ENCODE assay signal across 17 cellular contexts in the genomic region with DNA sequence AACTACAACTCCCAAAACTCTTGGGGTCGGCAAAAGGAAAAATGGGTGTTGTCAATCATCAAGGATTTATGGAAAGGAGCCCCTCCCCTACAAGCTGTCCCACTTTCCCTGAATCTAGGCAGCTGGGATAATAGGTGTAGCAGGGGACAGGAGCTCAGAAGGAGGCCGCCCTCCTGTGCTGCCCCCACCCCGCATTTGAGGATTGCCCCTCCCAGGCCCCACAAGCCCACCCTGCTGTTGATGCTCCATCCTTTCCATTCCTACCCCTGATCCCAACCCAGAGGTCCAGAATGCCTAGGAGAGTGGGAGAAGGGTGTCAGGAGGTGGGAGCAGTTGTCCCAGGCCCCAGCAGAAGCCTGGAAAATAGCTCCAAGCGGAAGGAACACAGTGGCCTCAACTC. TPM values are rescaled to one million over a fixed set of nuclear protein-coding genes. Genes with fewer than 3 reads are reported as not detected.
DNase-seq lines count a peak whose midpoint lies in the region; ATAC-seq and TF ChIP-seq lines count a peak whose summit lies in the region.
"Had no signal": no experiment of that assay in that cellular context is flagged by ENCODE, and none has a peak within 500 bp of the region (broad histone marks: within the 10 kb centered on the region; RNA-seq: fewer than 3 reads in every experiment).

No MANE protein-coding gene starts in this region.

- no peak for DNase-seq in activated T-cell treated with anti-CD3 and anti-CD28 coated beads, Interleukin-2, amount 50 U/mL, for 72 hours
- DNase-seq in activated T-cell treated with anti-CD3 and anti-CD28 coated beads, Interleukin-2, amount 50 U/mL, for 4 hours: no peak
- no peak for DNase-seq in MM.1S
- no peak for DNase-seq in smooth muscle cell (lab: John Stamatoyannopoulos, UW; ENCODE audit: unreplicated experiment)
- DNase-seq in RPMI8226: no peak
- DNase-seq in stimulated activated naive CD4-positive, alpha-beta T cell (lab: John Stamatoyannopoulos, UW): no peak
- no peak for DNase-seq in NOMO-1 treated with dmso at 0.1 percent for 144 hours (lab: John Stamatoyannopoulos, UW; ENCODE audit: unreplicated experiment)
- DNase-seq: activated effector memory CD4-positive, alpha-beta T cell treated with Interleukin-2 at 50 U/mL for 16 hours; DMS 273 treated with DMSO at 0.1 percent for 48 hours; hippocampal formation; left cardiac atrium; NCI-H2029 treated with DMSO at 0.1 percent for 48 hours; NCI-H524 treated with DMSO at 0.1 percent for 48 hours; stimulated activated CD4-positive, alpha-beta T cell treated with anti-CD3 and anti-CD28 coated beads, Interleukin-2, amount 100 ng/mL, for 24 hours; T-helper 2 cell; tibial artery had no signal

- peaks cover 62% of the 10 kb centered on the region for H3K4me1 Mint-ChIP-seq in activated T-cell treated with anti-CD3 and anti-CD28 coated beads, Interleukin-2, amount 50 U/mL, for 72 hours (ENCODE audit: low read depth)
- peaks cover 44% of the 10 kb centered on the region for H3K4me1 Mint-ChIP-seq in activated T-cell treated with anti-CD3 and anti-CD28 coated beads, Interleukin-2, amount 50 U/mL, for 4 hours (ENCODE audit: low read depth)
- H3K4me1 Mint-ChIP-seq in dendritic cell treated with granulocyte-macrophage colony-stimulating factor and Interleukin-4, amounts not matched to agents 40 ng/mL and 50 ng/mL, for 4 days (ENCODE audit: low read depth): peaks cover 68% of the 10 kb centered on the region

- H3K9me3 ChIP-seq in MM.1S (replicated peaks; ENCODE audit: insufficient read depth, low read length) (no peaks in the 10 kb centered on the region), smooth muscle cell (replicated peaks; ENCODE audit: low read depth) (no peaks in the 10 kb centered on the region)
- H3K9me3 ChIP-seq: tibial artery had no signal

- H3K4me1 ChIP-seq in MM.1S (ENCODE audit: low read length) (peaks cover 39% of the 10 kb centered on the region), smooth muscle cell (ENCODE audit: low read depth) (peaks cover 29% of the 10 kb centered on the region)

- H3K27me3 ChIP-seq in MM.1S (replicated peaks; ENCODE audit: insufficient read depth, low read length) (no peaks in the 10 kb centered on the region), smooth muscle cell (ENCODE audit: low read depth) (no peaks in the 10 kb centered on the region)
- H3K27me3 ChIP-seq: tibial artery had no signal

- H3K4me2 ChIP-seq in MM.1S (ENCODE audit: low read depth, low read length): no peak overlapping the region; the same call in 1 of the 2 replicates
- no peak overlapping the region for H3K4me2 ChIP-seq in smooth muscle cell

- TF ChIP-seq CTCF in MM.1S (IDR thresholded peaks at IDR 0.05; ENCODE audit: low read length) (no peak), smooth muscle cell (IDR thresholded peaks at IDR 0.05; ENCODE audit: borderline replicate concordance, insufficient read depth, poor library complexity, severe bottlenecking) (no peak)

- H3K27ac ChIP-seq in MM.1S (ENCODE audit: low read length) (peak overlapping the region; percentile 57; the same call in 1 of the 2 replicates), smooth muscle cell (ENCODE audit: low read depth) (peak overlapping the region; percentile 21)
- H3K27ac ChIP-seq: tibial artery had no signal

- no peaks in the 10 kb centered on the region for H3K27me3 Mint-ChIP-seq in activated T-cell treated with anti-CD3 and anti-CD28 coated beads, Interleukin-2, amount 50 U/mL, for 72 hours (ENCODE audit: low read depth)
- H3K27me3 Mint-ChIP-seq in activated T-cell treated with anti-CD3 and anti-CD28 coated beads, Interleukin-2, amount 50 U/mL, for 4 hours (ENCODE audit: low read depth): no peaks in the 10 kb centered on the region
- H3K27me3 Mint-ChIP-seq in dendritic cell treated with granulocyte-macrophage colony-stimulating factor and Interleukin-4, amounts not matched to agents 40 ng/mL and 50 ng/mL, for 4 days: no peaks in the 10 kb centered on the region

- H3K9ac ChIP-seq in MM.1S (ENCODE audit: low read length) (no peak overlapping the region), smooth muscle cell (ENCODE audit: low read depth) (no peak overlapping the region)

- no peaks in the 10 kb centered on the region for H3K9me2 ChIP-seq in MM.1S (replicated peaks; ENCODE audit: insufficient read depth, low read length)

- peaks cover 7 to 19% of the 10 kb centered on the region in 2 donors for H3K36me3 Mint-ChIP-seq in activated T-cell treated with anti-CD3 and anti-CD28 coated beads, Interleukin-2, amount 50 U/mL, for 72 hours (ENCODE audit: insufficient read depth in 2 of 2)
- peaks cover 32% of the 10 kb centered on the region for H3K36me3 Mint-ChIP-seq in activated T-cell treated with anti-CD3 and anti-CD28 coated beads, Interleukin-2, amount 50 U/mL, for 4 hours (ENCODE audit: insufficient read depth)
- H3K36me3 Mint-ChIP-seq in dendritic cell treated with granulocyte-macrophage colony-stimulating factor and Interleukin-4, amounts not matched to agents 40 ng/mL and 50 ng/mL, for 4 days (ENCODE audit: low read depth): peaks cover 79% of the 10 kb centered on the region

- H3K79me2 ChIP-seq in MM.1S (ENCODE audit: low read length) (peaks cover 65% of the 10 kb centered on the region), smooth muscle cell (ENCODE audit: low read depth) (peaks cover 48% of the 10 kb centered on the region)

- no peaks in the 10 kb centered on the region for H3K9me3 Mint-ChIP-seq in activated T-cell treated with anti-CD3 and anti-CD28 coated beads, Interleukin-2, amount 50 U/mL, for 72 hours
- H3K9me3 Mint-ChIP-seq in activated T-cell treated with anti-CD3 and anti-CD28 coated beads, Interleukin-2, amount 50 U/mL, for 4 hours: no peaks in the 10 kb centered on the region
- no peaks in the 10 kb centered on the region for H3K9me3 Mint-ChIP-seq in dendritic cell treated with granulocyte-macrophage colony-stimulating factor and Interleukin-4, amounts not matched to agents 40 ng/mL and 50 ng/mL, for 4 days

- peaks cover 62% of the 10 kb centered on the region for H3F3A ChIP-seq in MM.1S (ENCODE audit: insufficient read depth, low read length)
- peaks cover 15% of the 10 kb centered on the region for H3F3A ChIP-seq in smooth muscle cell (ENCODE audit: low read depth)

- H2AFZ ChIP-seq in MM.1S (ENCODE audit: low read length) (no peak overlapping the region), smooth muscle cell (ENCODE audit: low read depth) (no peak overlapping the region)

- peak overlapping the region; percentile 98 for H3K27ac Mint-ChIP-seq in activated T-cell treated with anti-CD3 and anti-CD28 coated beads, Interleukin-2, amount 50 U/mL, for 72 hours
- peak overlapping the region; percentile 92 for H3K27ac Mint-ChIP-seq in dendritic cell treated with granulocyte-macrophage colony-stimulating factor and Interleukin-4, amounts not matched to agents 40 ng/mL and 50 ng/mL, for 4 days

- peak overlapping the region in 1 of 2 donors; percentile 93 for H3K4me3 Mint-ChIP-seq in activated T-cell treated with anti-CD3 and anti-CD28 coated beads, Interleukin-2, amount 50 U/mL, for 72 hours
- H3K4me3 Mint-ChIP-seq in activated T-cell treated with anti-CD3 and anti-CD28 coated beads, Interleukin-2, amount 50 U/mL, for 4 hours: no peak overlapping the region
- H3K4me3 Mint-ChIP-seq in dendritic cell treated with granulocyte-macrophage colony-stimulating factor and Interleukin-4, amounts not matched to agents 40 ng/mL and 50 ng/mL, for 4 days: no peak overlapping the region

- no peak for ATAC-seq in activated T-cell treated with anti-CD3 and anti-CD28 coated beads, Interleukin-2, amount 50 U/mL, for 72 hours (replicated peaks in 1 of 2)
- ATAC-seq in activated T-cell treated with anti-CD3 and anti-CD28 coated beads, Interleukin-2, amount 50 U/mL, for 4 hours: no peak
- ATAC-seq: left cardiac atrium had no signal

- no peaks in the 10 kb centered on the region for H3K36me3 ChIP-seq in MM.1S (replicated peaks; ENCODE audit: insufficient read depth, low read length)
- no peaks in the 10 kb centered on the region for H3K36me3 ChIP-seq in smooth muscle cell (ENCODE audit: low read depth)

- H4K20me1 ChIP-seq in MM.1S (ENCODE audit: insufficient read depth, low read length): no peaks in the 10 kb centered on the region
- no peaks in the 10 kb centered on the region for H4K20me1 ChIP-seq in smooth muscle cell (ENCODE audit: low read depth)

- no peak overlapping the region for H3K4me3 ChIP-seq in MM.1S (ENCODE audit: low read length)
- H3K4me3 ChIP-seq in smooth muscle cell: no peak overlapping the region
- H3K4me3 ChIP-seq: tibial artery had no signal

- 96% methylated on average over 4 of the region's 4 CpGs for WGBS in smooth muscle cell (ENCODE audit: low lambda C conversion rate)

- intact Hi-C loops in dendritic cell treated with granulocyte-macrophage colony-stimulating factor and Interleukin-4, amounts not matched to agents 40 ng/mL and 50 ng/mL, for 4 days (cut with micrococcal nuclease): no loop called here

RNA-seq across cellular contexts. Expression of a gene that starts 1.9 kb away (rescaled TPM):
- 10 to 100 TPM; 45.9 to 67.8 TPM for total RNA-seq in activated T-cell treated with anti-CD3 and anti-CD28 coated beads, Interleukin-2, amount 50 U/mL, for 72 hours
- 100 to 1,000 TPM; 132 to 138 (median 132) TPM for total RNA-seq in activated T-cell treated with anti-CD3 and anti-CD28 coated beads, Interleukin-2, amount 50 U/mL, for 4 hours
- 16.5 and 29.3 TPM in 2 replicates for total RNA-seq in smooth muscle cell
- 68.6 and 79.6 TPM in 2 replicates for polyA plus RNA-seq in smooth muscle cell

RNA-seq across cellular contexts. Expression of a gene that starts 8.7 kb away (rescaled TPM):
- total RNA-seq in activated T-cell treated with anti-CD3 and anti-CD28 coated beads, Interleukin-2, amount 50 U/mL, for 72 hours: 100 to 1,000 TPM; 185 to 217 TPM
- total RNA-seq in activated T-cell treated with anti-CD3 and anti-CD28 coated beads, Interleukin-2, amount 50 U/mL, for 4 hours: 100 to 1,000 TPM; 221 to 249 (median 230) TPM
- 88.4 and 97.2 TPM in 2 replicates for total RNA-seq in smooth muscle cell
- 109 and 134 TPM in 2 replicates for polyA plus RNA-seq in smooth muscle cell

RNA-seq across cellular contexts. Expression of a gene that starts 14.2 kb away (rescaled TPM):
- total RNA-seq in activated T-cell treated with anti-CD3 and anti-CD28 coated beads, Interleukin-2, amount 50 U/mL, for 72 hours: 10 to 100 TPM; 36.3 to 37.1 TPM
- total RNA-seq in activated T-cell treated with anti-CD3 and anti-CD28 coated beads, Interleukin-2, amount 50 U/mL, for 4 hours: 10 to 100 TPM; 62.4 to 65.9 (median 63.8) TPM
- total RNA-seq in smooth muscle cell: 13.8 and 20.3 TPM in 2 replicates
- polyA plus RNA-seq in smooth muscle cell: 17.4 and 19.2 TPM in 2 replicates

RNA-seq across cellular contexts. Expression of a gene that starts 14.5 kb away (rescaled TPM):
- 100 to 1,000 TPM in 1 of 2 donors, 10 to 100 TPM in 1; 90.5 to 100 TPM for total RNA-seq in activated T-cell treated with anti-CD3 and anti-CD28 coated beads, Interleukin-2, amount 50 U/mL, for 72 hours
- 10 to 100 TPM; 16.6 to 18.9 (median 18.5) TPM for total RNA-seq in activated T-cell treated with anti-CD3 and anti-CD28 coated beads, Interleukin-2, amount 50 U/mL, for 4 hours
- total RNA-seq in smooth muscle cell: 5.4 and 11.0 TPM in 2 replicates
- 17.5 and 21.7 TPM in 2 replicates for polyA plus RNA-seq in smooth muscle cell

RNA-seq across cellular contexts. Expression of a gene that starts 24.5 kb away (rescaled TPM):
- total RNA-seq in activated T-cell treated with anti-CD3 and anti-CD28 coated beads, Interleukin-2, amount 50 U/mL, for 72 hours: 10 to 100 TPM; 67.7 to 84.4 TPM
- 100 to 1,000 TPM; 108 to 111 (median 111) TPM for total RNA-seq in activated T-cell treated with anti-CD3 and anti-CD28 coated beads, Interleukin-2, amount 50 U/mL, for 4 hours
- 31.0 and 37.7 TPM in 2 replicates for total RNA-seq in smooth muscle cell
- polyA plus RNA-seq in smooth muscle cell: 68.1 and 68.7 TPM in 2 replicates
